9 cellular contexts compared by ENCODE assay signal in genomic region chr3:197516890-197517606, GRCh38. TPM values are rescaled to one million over a fixed set of nuclear protein-coding genes. Genes with fewer than 3 reads are reported as not detected.
A peak's percentile ranks its signal among the peaks of the same experiment; 100 is the strongest.
DNase-seq lines count a peak whose midpoint lies in the region; ATAC-seq, FAIRE-seq and TF ChIP-seq lines count a peak whose summit lies in the region.
"Not testable (repeated sequence)": the region's sequence is repeated elsewhere in the genome, so short reads cannot be mapped to it uniquely, and the experiment has no call there.
"Had no signal": no experiment of that assay in that cellular context is flagged by ENCODE, and none has a peak within 500 bp of the region (broad histone marks: within the 10 kb centered on the region; RNA-seq: fewer than 3 reads in every experiment).

No MANE protein-coding gene starts in this region.

- intact Hi-C loops in breast epithelium (cut with DNase I; ENCODE audit: low total_unique reads): not testable (repeated sequence)

- H3K4me1 Mint-ChIP-seq in activated T-cell treated with anti-CD3 and anti-CD28 coated beads, Interleukin-2, amount 50 U/mL, for 72 hours (ENCODE audit: low read depth): peaks cover 16% of the 10 kb centered on the region
- H3K4me1 Mint-ChIP-seq in immature natural killer cell: peaks cover 21 to 22% of the 10 kb centered on the region in 2 donors
- peaks cover 24% of the 10 kb centered on the region for H3K4me1 Mint-ChIP-seq in neural crest cell

- H3K27ac Mint-ChIP-seq in activated T-cell treated with anti-CD3 and anti-CD28 coated beads, Interleukin-2, amount 50 U/mL, for 72 hours: peak overlapping the region; percentile 38
- H3K27ac Mint-ChIP-seq in immature natural killer cell (peak overlapping the region; percentile 83 to 97 (median 94)), neural crest cell (ENCODE audit: unreplicated experiment) (peak overlapping the region; percentile 28)

- H4K20me1 ChIP-seq in Loucy (ENCODE audit: insufficient read depth, low read length, poor library complexity, severe bottlenecking): not testable (repeated sequence)

- FAIRE-seq in A549 (lab: Jason Lieb, UNC): not testable (repeated sequence)

- peaks cover 8 to 21% of the 10 kb centered on the region in 2 donors for H3K36me3 Mint-ChIP-seq in activated T-cell treated with anti-CD3 and anti-CD28 coated beads, Interleukin-2, amount 50 U/mL, for 72 hours (ENCODE audit: insufficient read depth in 2 of 2)
- peaks cover 14 to 20% (median 18%) of the 10 kb centered on the region in 3 donors for H3K36me3 Mint-ChIP-seq in immature natural killer cell
- not testable (repeated sequence) for H3K36me3 Mint-ChIP-seq in neural crest cell (ENCODE audit: low read depth)

- TF ChIP-seq RAD21 in A549 (conservative IDR thresholded peaks at IDR 0.05 in 1 of 2, IDR thresholded peaks at IDR 0.05 in 1 of 2): not testable (repeated sequence)

- DNase-seq in A549 (ENCODE audit: low read depth in 1 of 2, low spot score in 1 of 2); breast epithelium (ENCODE audit: low spot score in 2 of 2); neural crest cell (ENCODE audit: low read depth, low spot score): not testable (repeated sequence)
- DNase-seq in EL: peak; percentile 44
- peak; percentile 62 for DNase-seq in T1000 (lab: John Stamatoyannopoulos, UW)
- peak in 1 of 2 donors; percentile 21 for DNase-seq in activated T-cell treated with anti-CD3 and anti-CD28 coated beads, Interleukin-2, amount 50 U/mL, for 72 hours
- peak in 1 of 3 donors; percentile 30 for DNase-seq in immature natural killer cell

- not testable (repeated sequence) for H2AFZ ChIP-seq in Loucy (ENCODE audit: low read length)

- POLR2A ChIA-PET in A549 (lab: Yijun Ruan, JAX): not testable (repeated sequence)

- H3K36me3 ChIP-seq in Loucy (ENCODE audit: insufficient read depth, low read length): peaks cover 42% of the 10 kb centered on the region; the same call in 1 of the 2 replicates
- H3K36me3 ChIP-seq in breast epithelium: not testable (repeated sequence)

- TF ChIP-seq EP300 in A549 (IDR thresholded peaks at IDR 0.05): not testable (repeated sequence)

- peak overlapping the region; percentile 69 for H3K4me2 ChIP-seq in A549
- H3K4me2 ChIP-seq in Loucy (ENCODE audit: low read depth, low read length, poor library complexity, severe bottlenecking): peak overlapping the region; percentile 44

- WGBS in A549 (ENCODE audit: missing lambda C conversion rate): 5% methylated on average over 4 of the region's 12 CpGs

- H3K27me3 ChIP-seq in Loucy (ENCODE audit: insufficient read depth, low read length, poor library complexity, severe bottlenecking); breast epithelium: not testable (repeated sequence)

- not testable (repeated sequence) for TF ChIP-seq POLR2A in A549 (IDR thresholded peaks at IDR 0.05; ENCODE audit: low read length); breast epithelium (IDR thresholded peaks at IDR 0.05)

- H3K9me3 ChIP-seq in A549; Loucy (ENCODE audit: insufficient read depth, low read depth, low read length); breast epithelium: not testable (repeated sequence)

- not testable (repeated sequence) for H3K9me3 Mint-ChIP-seq in activated T-cell treated with anti-CD3 and anti-CD28 coated beads, Interleukin-2, amount 50 U/mL, for 72 hours; immature natural killer cell; neural crest cell

- not testable (repeated sequence) for ATAC-seq in A549
- ATAC-seq in activated T-cell treated with anti-CD3 and anti-CD28 coated beads, Interleukin-2, amount 50 U/mL, for 72 hours (replicated peaks in 1 of 2): peak in 1 of 2 donors; percentile 25

- peak overlapping the region; percentile 19 for H3K9ac ChIP-seq in Loucy (ENCODE audit: low read depth, low read length, poor library complexity, severe bottlenecking)

- not testable (repeated sequence) for H3K4me3 Mint-ChIP-seq in activated T-cell treated with anti-CD3 and anti-CD28 coated beads, Interleukin-2, amount 50 U/mL, for 72 hours; neural crest cell
- peak overlapping the region in 3 of 5 donors; percentile 10 to 41 (median 17) for H3K4me3 Mint-ChIP-seq in immature natural killer cell

- H3K9me2 ChIP-seq in Loucy (replicated peaks; ENCODE audit: low read depth, low read length): not testable (repeated sequence)

- H3F3A ChIP-seq in Loucy (ENCODE audit: low read depth): peaks cover 16% of the 10 kb centered on the region

- H3K4me1 ChIP-seq in A549 (peaks cover 48% of the 10 kb centered on the region), Loucy (ENCODE audit: insufficient read depth, low read length, poor library complexity, severe bottlenecking) (peaks cover 28% of the 10 kb centered on the region)
- H3K4me1 ChIP-seq in breast epithelium: not testable (repeated sequence)

- not testable (repeated sequence) for H3K79me2 ChIP-seq in Loucy (ENCODE audit: insufficient read depth, low read length)

- H3K27me3 Mint-ChIP-seq in activated T-cell treated with anti-CD3 and anti-CD28 coated beads, Interleukin-2, amount 50 U/mL, for 72 hours (ENCODE audit: low read depth); immature natural killer cell (ENCODE audit: low read depth in 3 of 3); neural crest cell (ENCODE audit: low read depth): not testable (repeated sequence)

- H3K4me3 ChIP-seq in A549, breast epithelium: not testable (repeated sequence)
- peak overlapping the region; percentile 25 for H3K4me3 ChIP-seq in Loucy (ENCODE audit: low read length, poor library complexity, severe bottlenecking)

- not testable (repeated sequence) for TF ChIP-seq CTCF in A549 (IDR thresholded peaks at IDR 0.05); Loucy (conservative IDR thresholded peaks at IDR 0.05; ENCODE audit: low read length); breast epithelium (IDR thresholded peaks at IDR 0.05); neural crest cell (conservative IDR thresholded peaks at IDR 0.05)

- H3K27ac ChIP-seq in A549: peak overlapping the region; percentile 67 to 92
- peak overlapping the region; percentile 63 for H3K27ac ChIP-seq in breast epithelium

- CTCF ChIA-PET in A549 (lab: Yijun Ruan, JAX): interaction anchor here (0.8 kb wide), 1 partner anchor 507 kb away, joined by 3 read pairs; no protein-coding TSS in a partner anchor

TF ChIP-seq in A549, 52 proteins besides CTCF, POLR2A, EP300 and RAD21:
- peak; percentile 55 for TF ChIP-seq ZFP36 (IDR thresholded peaks at IDR 0.05; ENCODE audit: borderline replicate concordance, partially characterized antibody)
TF ChIP-seq in A549: peak in this region for 1; not testable (repeated sequence) for 51.

RNA-seq across cellular contexts. Expression of gene BDH1, which starts 38.7 kb away (rescaled TPM):
- polyA plus RNA-seq in A549 (2011; rRNA removed): 4.4 and 4.6 TPM in 2 replicates
- 5.5 and 6.2 TPM in 2 replicates for polyA plus RNA-seq in A549 (2012; cell fraction: cytosol; rRNA removed)
- polyA plus RNA-seq in A549 (2012; cell fraction: nucleus; rRNA removed): 8.8 and 10.5 TPM in 2 replicates
- 2.8 to 3.7 TPM (median 3.1 TPM) in 3 replicates for polyA plus RNA-seq in A549 (2017; fragmentation: RNase III; extraction: RNeasy Plus Mini Kit Qiagen cat#74134 plus additional on column Dnase treatment)
- 3.3 and 3.7 TPM in 2 replicates for polyA minus RNA-seq in A549 (2011; rRNA and poly(A)+ RNA removed)
- 10 to 100 TPM; 76.9 to 92.5 TPM for total RNA-seq in activated T-cell treated with anti-CD3 and anti-CD28 coated beads, Interleukin-2, amount 50 U/mL, for 72 hours
- total RNA-seq in breast epithelium: 10 to 100 TPM; 14.6 to 33.1 (median 16.4) TPM
- 10 to 100 TPM; 10.3 to 16.1 (median 14.2) TPM for polyA plus RNA-seq in immature natural killer cell
- total RNA-seq in neural crest cell: 28.7 and 32.2 TPM in 2 replicates
- total RNA-seq: A172 had no signal

Comparison
In these comparisons a context has a peak if more than half of its experiments do, and no peak if none do; other contexts are left out.
1. H3K27ac Mint-ChIP-seq: peak in every context shown above with its lines; median percentile 94 in immature natural killer cell; 38 in activated T-cell treated with anti-CD3 and anti-CD28 coated beads, Interleukin-2, amount 50 U/mL, for 72 hours; 28 in neural crest cell.